In genomic region chr21:38805282-38806152, GRCh38 we compare ENCODE assay signal across 8 cellular contexts. TPM values are rescaled to one million over a fixed set of nuclear protein-coding genes. Genes with fewer than 3 reads are reported as not detected.
DNase-seq lines count a peak whose midpoint lies in the region; ATAC-seq and TF ChIP-seq lines count a peak whose summit lies in the region.

Gene ETS2 (plus strand): TSS chr21:38805929. CDS start chr21:38810035, 4,106 bp downstream.

- H3K4me1 ChIP-seq in cardiac muscle cell (ENCODE audit: low read depth) (peaks cover 7% of the 10 kb centered on the region), parathyroid adenoma (peaks cover 6% of the 10 kb centered on the region), tibial artery (peaks cover 0 to 35% (median 14%) of the 10 kb centered on the region in 4 donors)

- H3K9me3 Mint-ChIP-seq in T-cell: no peaks in the 10 kb centered on the region

- peaks cover 16% of the 10 kb centered on the region for H3K79me2 ChIP-seq in parathyroid adenoma

- peak within 1 kb of the TSS; percentile 81 to 95 (median 91) for H3K4me3 Mint-ChIP-seq in T-cell

- ATAC-seq in HG02642 (IDR thresholded peaks at IDR 0.05; ENCODE audit: poor library complexity, unreplicated experiment): peak; percentile 78
- ATAC-seq in T-cell (replicated peaks in 1 of 4): peak; percentile 82 to 84 (median 83)

- H3K4me2 ChIP-seq in parathyroid adenoma (ENCODE audit: low read length): peak within 1 kb of the TSS; percentile 92

- POLR2A ChIA-PET in T-cell (lab: Charles Lee): no interaction called here

- peaks cover 3% of the 10 kb centered on the region for H3K36me3 Mint-ChIP-seq in T-cell

- peaks cover 30 to 35% (median 34%) of the 10 kb centered on the region in 3 donors for H3K4me1 Mint-ChIP-seq in T-cell

- no peak for TF ChIP-seq CTCF in cardiac muscle cell (IDR thresholded peaks at IDR 0.05; ENCODE audit: low read depth, low read length)
- TF ChIP-seq CTCF in parathyroid adenoma (IDR thresholded peaks at IDR 0.05): peak; percentile 1
- no peak for TF ChIP-seq CTCF in tibial artery (IDR thresholded peaks at IDR 0.05)

- no peaks in the 10 kb centered on the region for H3K9me3 ChIP-seq in cardiac muscle cell (ENCODE audit: low read depth)
- no peaks in the 10 kb centered on the region for H3K9me3 ChIP-seq in parathyroid adenoma (ENCODE audit: control insufficient read depth, low read length)
- H3K9me3 ChIP-seq in tibial artery: no peaks in the 10 kb centered on the region

- peak; percentile 63 for DNase-seq in GM04503 (ENCODE audit: low read depth)
- DNase-seq in NCI-H1436 treated with DMSO at 0.1 percent for 48 hours (lab: John Stamatoyannopoulos, UW): peak; percentile 35
- DNase-seq in T-cell: peak; percentile 40 to 73 (median 51)
- peak; percentile 90 to 98 for DNase-seq in cardiac muscle cell (ENCODE audit: low read depth in 1 of 2, low spot score in 1 of 2)
- DNase-seq in tibial artery: peak; percentile 90 to 96

- no peaks in the 10 kb centered on the region for H3K36me3 ChIP-seq in cardiac muscle cell
- H3K36me3 ChIP-seq in parathyroid adenoma (ENCODE audit: control insufficient read depth, insufficient read depth, low read length): no peaks in the 10 kb centered on the region
- H3K36me3 ChIP-seq in tibial artery: peaks cover 0 to 6% (median 5%) of the 10 kb centered on the region in 3 donors

- WGBS in adipose tissue, 3 donors: 0 to 1% (median 1%) methylated on average over 67 to 76 of the region's 76 CpGs

- intact Hi-C loops in tibial artery (cut with DNase I; ENCODE audit: low total_unique reads): loop anchor here (5.0 to 10.0 kb wide), 2 partner anchors 219 to 322 kb away; no protein-coding TSS in a partner anchor

- H3K27me3 Mint-ChIP-seq in T-cell: peaks cover 0 to 2% of the 10 kb centered on the region in 2 donors

- H3K4me3 ChIP-seq in cardiac muscle cell: peak within 1 kb of the TSS; percentile 94
- peak within 1 kb of the TSS; percentile 71 for H3K4me3 ChIP-seq in parathyroid adenoma (ENCODE audit: low read depth, low read length)
- peak within 1 kb of the TSS; percentile 75 to 86 for H3K4me3 ChIP-seq in tibial artery

- H3K27ac ChIP-seq in adipose tissue (ENCODE audit: low read depth, low read length) (peak within 1 kb of the TSS; percentile 91), cardiac muscle cell (peak within 1 kb of the TSS; percentile 65), parathyroid adenoma (peak within 1 kb of the TSS; percentile 88), tibial artery (peak within 1 kb of the TSS; percentile 83 to 93)

- peak within 1 kb of the TSS; percentile 78 to 89 for H3K27ac Mint-ChIP-seq in T-cell

- peak within 1 kb of the TSS; percentile 89 for H3K9ac ChIP-seq in parathyroid adenoma

- H3K27me3 ChIP-seq in cardiac muscle cell: no peaks in the 10 kb centered on the region
- H3K27me3 ChIP-seq in parathyroid adenoma (ENCODE audit: control insufficient read depth, insufficient read depth, low read length): no peaks in the 10 kb centered on the region
- no peaks in the 10 kb centered on the region for H3K27me3 ChIP-seq in tibial artery

- H2AFZ ChIP-seq in parathyroid adenoma: peak within 1 kb of the TSS; percentile 48

- CTCF ChIA-PET in T-cell (lab: Charles Lee): interaction anchor here (0.5 to 0.9 kb wide), 2 partner anchors 371 to 582 kb away, joined by 3 to 4 read pairs; no protein-coding TSS in a partner anchor

RNA-seq across cellular contexts. Expression of gene ETS2, which starts in this region (rescaled TPM):
- total RNA-seq in T-cell: 10 to 100 TPM; 12.3 to 17.3 (median 16.5) TPM
- 10 to 100 TPM; 12.0 to 78.3 (median 39.7) TPM for polyA plus RNA-seq in adipose tissue
- 20.6 and 25.2 TPM in 2 replicates for total RNA-seq in cardiac muscle cell
- 20.9 and 32.0 TPM in 2 replicates for polyA plus RNA-seq in cardiac muscle cell

Comparison
In these comparisons a context has a peak if more than half of its experiments do, and no peak if none do; other contexts are left out.
1. Peak in every context shown above with its lines: DNase-seq, ATAC-seq, H3K4me3 ChIP-seq and H3K27ac ChIP-seq.
2. DNase-seq: peak in every context shown above with its lines; median percentile 94 in cardiac muscle cell; 93 in tibial artery; 63 in GM04503; 51 in T-cell; 35 in NCI-H1436 treated with DMSO at 0.1 percent for 48 hours.